In the genomic region with DNA sequence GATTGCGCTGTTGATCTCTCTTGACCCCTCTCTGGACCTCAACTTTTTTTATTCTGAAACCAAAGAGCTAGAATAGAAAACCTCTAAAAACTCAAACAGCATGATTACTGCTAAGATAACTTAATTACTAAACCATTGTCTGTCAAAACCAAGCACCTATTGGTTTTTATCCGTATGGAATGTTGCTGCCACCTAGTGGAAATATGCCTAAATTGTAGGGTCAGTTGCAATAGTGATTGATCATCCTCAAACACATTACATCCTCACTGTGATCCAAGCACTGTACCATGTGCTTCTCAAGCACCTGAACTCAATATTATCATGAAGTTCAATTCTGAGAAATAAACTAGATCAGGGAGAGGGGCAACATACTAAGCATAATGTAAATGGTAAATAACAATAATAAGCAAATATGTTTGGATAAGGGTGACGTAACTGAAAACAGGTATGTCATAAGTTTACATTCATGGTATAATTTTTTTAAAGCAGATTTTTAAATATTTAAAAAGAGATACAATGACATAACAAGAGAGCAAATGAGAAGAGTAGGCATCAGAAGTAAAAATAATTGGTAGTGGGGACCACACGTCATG, we compare ENCODE assay signal across 9 cellular contexts. TPM values are rescaled to one million over a fixed set of nuclear protein-coding genes. Genes with fewer than 3 reads are reported as not detected.
DNase-seq lines count a peak whose midpoint lies in the region; ATAC-seq, FAIRE-seq and TF ChIP-seq lines count a peak whose summit lies in the region.
"Had no signal": no experiment of that assay in that cellular context is flagged by ENCODE, and none has a peak within 500 bp of the region (broad histone marks: within the 10 kb centered on the region; RNA-seq: fewer than 3 reads in every experiment).

No MANE protein-coding gene starts in this region.

- H3K9ac ChIP-seq in HepG2 (ENCODE audit: insufficient read depth, low read depth, low read length): no peak overlapping the region
- H3K9ac ChIP-seq: BLaER1 had no signal

- no peaks in the 10 kb centered on the region for H3K4me1 ChIP-seq in HepG2 (ENCODE audit: insufficient read depth, low read length)
- H3K4me1 ChIP-seq: BLaER1 had no signal

- POLR2A ChIA-PET in HepG2 (lab: Yijun Ruan, JAX): no interaction called here

- FAIRE-seq in HepG2 (lab: Jason Lieb, UNC) (peak; percentile 79), urothelium cell line (lab: Jason Lieb, UNC) (peak; percentile 59)

- CTCF ChIA-PET in HepG2 (lab: Yijun Ruan, JAX; ENCODE audit: low intra/inter-chr PET ratio, low total read pairs): interaction anchor here (1.4 to 1.5 kb wide), 2 partner anchors 222 to 259 kb away, joined by 4 to 9 read pairs; a partner anchor contains a TSS

- TF ChIP-seq RAD21 in HepG2 (CRISPR knock-in tag; IDR thresholded peaks at IDR 0.05): no peak

- H2AFZ ChIP-seq in HepG2 (ENCODE audit: low read length): no peak overlapping the region

- no peaks in the 10 kb centered on the region for H3K79me2 ChIP-seq in HepG2 (ENCODE audit: insufficient read depth, low read length)

- in situ Hi-C loops in astrocyte of the spinal cord (cut with HindIII; ENCODE audit: low sequenced_read_pairs) (no loop called here), HepG2 (cut with HindIII; ENCODE audit: extremely low pct_ligation_motif_present, low pct_unique_long_range_greater_than_20kb) (loop anchor here (5.0 kb wide), 1 partner anchor 223 kb away; no protein-coding TSS in a partner anchor)

- no peak for TF ChIP-seq EP300 in HepG2 (IDR thresholded peaks at IDR 0.05; ENCODE audit: low read depth in 2 of 2, low read length in 2 of 2)
- TF ChIP-seq EP300 in HepG2 (CRISPR knock-in tag; IDR thresholded peaks at IDR 0.05; ENCODE audit: borderline replicate concordance): no peak

- H3K27me3 ChIP-seq in HepG2 (ENCODE audit: control insufficient read depth in 1 of 2, insufficient read depth in 2 of 2, low read length in 2 of 2): no peaks in the 10 kb centered on the region
- H3K27me3 ChIP-seq: BLaER1 had no signal

- no peak for TF ChIP-seq POLR2A in HepG2 (IDR thresholded peaks at IDR 0.05; ENCODE audit: insufficient read depth in 1 of 2, low read depth in 2 of 2, low read length in 2 of 2)

- peak; percentile 83 for ATAC-seq in GM19035 (IDR thresholded peaks at IDR 0.05; ENCODE audit: unreplicated experiment)
- peak; percentile 69 for ATAC-seq in HG03469 (IDR thresholded peaks at IDR 0.05; ENCODE audit: unreplicated experiment)
- peak; percentile 73 for ATAC-seq in HepG2

- TF ChIP-seq CTCF in astrocyte of the spinal cord (IDR thresholded peaks at IDR 0.05; ENCODE audit: low read depth, low read length): peak; percentile 74
- TF ChIP-seq CTCF in HepG2 (CRISPR knock-in tag; IDR thresholded peaks at IDR 0.05): peak; percentile 79

- intact Hi-C loops in HepG2 (cut with micrococcal nuclease; ENCODE audit: unreplicated experiment): loop anchor here (1.0 kb wide), 2 partner anchors 146 to 259 kb away; no protein-coding TSS in a partner anchor

- DNase-seq in DMS53 (lab: John Stamatoyannopoulos, UW) (peak; percentile 66), DMS53 treated with DMSO at 0.1 percent for 48 hours (lab: John Stamatoyannopoulos, UW; ENCODE audit: unreplicated experiment) (no peak), NOMO-1 treated with DMSO at 0.1 percent for 48 hours (lab: John Stamatoyannopoulos, UW; ENCODE audit: unreplicated experiment) (peak; percentile 73), astrocyte of the spinal cord (ENCODE audit: low read depth, low spot score) (peak; percentile 45), HepG2 (ENCODE audit: low spot score) (peak; percentile 53), urothelium cell line (ENCODE audit: low spot score) (peak; percentile 41)

- BruUV-seq in HepG2 (replicated peaks; lab: Mats Ljungman, UMichigan): no TSS peak

- no peak overlapping the region for H3K27ac ChIP-seq in HepG2 (ENCODE audit: extremely low read length, insufficient read depth, low read length)
- H3K27ac ChIP-seq: BLaER1 had no signal

- H3K36me3 ChIP-seq in HepG2 (replicated peaks in 1 of 2; ENCODE audit: control insufficient read depth in 1 of 2, insufficient read depth in 2 of 2, low read length in 2 of 2): no peaks in the 10 kb centered on the region
- H3K36me3 ChIP-seq: BLaER1 had no signal

- H4K20me1 ChIP-seq in HepG2 (ENCODE audit: insufficient read depth, low read length): no peaks in the 10 kb centered on the region
- H4K20me1 ChIP-seq: BLaER1 had no signal

- H3K9me3 ChIP-seq in HepG2 (ENCODE audit: low read length): no peaks in the 10 kb centered on the region
- H3K9me3 ChIP-seq: BLaER1 had no signal

- no peak overlapping the region for H3K4me3 ChIP-seq in astrocyte of the spinal cord (ENCODE audit: low read depth, low read length)
- no peak overlapping the region for H3K4me3 ChIP-seq in HepG2 (replicated peaks in 1 of 3; ENCODE audit: insufficient read depth in 1 of 3, low read depth in 2 of 3, low read length in 3 of 3)
- H3K4me3 ChIP-seq: BLaER1 had no signal

- H3K4me2 ChIP-seq in HepG2 (ENCODE audit: low read depth, low read length): no peak overlapping the region
- H3K4me2 ChIP-seq: BLaER1 had no signal

- 35% methylated on average over 4 of the region's 4 CpGs for WGBS in HepG2 (ENCODE audit: low lambda C conversion rate)

RNA-seq across cellular contexts. Expression of a gene that starts 3.8 kb away (rescaled TPM):
- total RNA-seq in HepG2 (2016; rRNA removed; fragmentation: Illumina TruSeq; extraction: Trizol): not detected in 2 replicates
- not detected in 2 replicates for total RNA-seq in HepG2 (2016; cell fraction: cytosol; rRNA removed; fragmentation: Illumina TruSeq; extraction: Trizol; ENCODE audit: low read depth)
- not detected in 2 replicates for total RNA-seq in HepG2 (2016; cell fraction: insoluble cytoplasmic fraction; rRNA removed; fragmentation: Illumina TruSeq; extraction: Trizol)
- total RNA-seq in HepG2 (2016; cell fraction: membrane; rRNA removed; fragmentation: Illumina TruSeq; extraction: Trizol): not detected in 2 replicates
- total RNA-seq in HepG2 (2016; cell fraction: nucleus; rRNA removed; fragmentation: Illumina TruSeq; extraction: Trizol): not detected in 2 replicates
- polyA plus RNA-seq in HepG2 (2011; rRNA removed): not detected in 2 replicates
- not detected in 2 replicates for polyA plus RNA-seq in HepG2 (2011; cell fraction: cytosol; rRNA removed)
- not detected in 2 replicates for polyA plus RNA-seq in HepG2 (2011; cell fraction: nucleus; rRNA removed)
- not detected in 2 replicates for polyA plus RNA-seq in HepG2 (2012)
- not detected in 2 replicates for polyA plus RNA-seq in HepG2 (2016; cell fraction: cytosol; fragmentation: Illumina TruSeq; extraction: Trizol; ENCODE audit: low read depth)
- not detected in 2 replicates for polyA plus RNA-seq in HepG2 (2016; cell fraction: insoluble cytoplasmic fraction; fragmentation: Illumina TruSeq; extraction: Trizol; ENCODE audit: low read depth)
- polyA plus RNA-seq in HepG2 (2016; cell fraction: membrane; fragmentation: Illumina TruSeq; extraction: Trizol; ENCODE audit: low read depth): not detected in 2 replicates
- polyA plus RNA-seq in HepG2 (2016; cell fraction: nucleus; fragmentation: Illumina TruSeq; extraction: Trizol; ENCODE audit: insufficient read depth, low read depth): not detected in 2 replicates
- polyA minus RNA-seq in HepG2 (2011; rRNA and poly(A)+ RNA removed; ENCODE audit: low replicate concordance): not detected in 2 replicates
- not detected in 2 replicates for polyA minus RNA-seq in HepG2 (2011; cell fraction: cytosol; rRNA and poly(A)+ RNA removed)
- polyA minus RNA-seq in HepG2 (2011; cell fraction: nucleus; rRNA and poly(A)+ RNA removed): not detected in 2 replicates

RNA-seq across cellular contexts. Expression of a gene that starts 6.2 kb away (rescaled TPM):
- total RNA-seq in HepG2 (2016; rRNA removed; fragmentation: Illumina TruSeq; extraction: Trizol): not detected in 2 replicates
- total RNA-seq in HepG2 (2016; cell fraction: cytosol; rRNA removed; fragmentation: Illumina TruSeq; extraction: Trizol; ENCODE audit: low read depth): not detected in 2 replicates
- total RNA-seq in HepG2 (2016; cell fraction: insoluble cytoplasmic fraction; rRNA removed; fragmentation: Illumina TruSeq; extraction: Trizol): not detected in 2 replicates
- total RNA-seq in HepG2 (2016; cell fraction: membrane; rRNA removed; fragmentation: Illumina TruSeq; extraction: Trizol): not detected in 2 replicates
- total RNA-seq in HepG2 (2016; cell fraction: nucleus; rRNA removed; fragmentation: Illumina TruSeq; extraction: Trizol): not detected in 2 replicates
- polyA plus RNA-seq in HepG2 (2011; rRNA removed): not detected in 2 replicates
- not detected in 2 replicates for polyA plus RNA-seq in HepG2 (2011; cell fraction: cytosol; rRNA removed)
- polyA plus RNA-seq in HepG2 (2011; cell fraction: nucleus; rRNA removed): not detected in 2 replicates
- not detected in 2 replicates for polyA plus RNA-seq in HepG2 (2012)
- polyA plus RNA-seq in HepG2 (2016; cell fraction: cytosol; fragmentation: Illumina TruSeq; extraction: Trizol; ENCODE audit: low read depth): not detected in 2 replicates
- polyA plus RNA-seq in HepG2 (2016; cell fraction: insoluble cytoplasmic fraction; fragmentation: Illumina TruSeq; extraction: Trizol; ENCODE audit: low read depth): not detected in 2 replicates
- polyA plus RNA-seq in HepG2 (2016; cell fraction: membrane; fragmentation: Illumina TruSeq; extraction: Trizol; ENCODE audit: low read depth): not detected in 2 replicates
- not detected in 2 replicates for polyA plus RNA-seq in HepG2 (2016; cell fraction: nucleus; fragmentation: Illumina TruSeq; extraction: Trizol; ENCODE audit: insufficient read depth, low read depth)
- not detected in 2 replicates for polyA minus RNA-seq in HepG2 (2011; rRNA and poly(A)+ RNA removed; ENCODE audit: low replicate concordance)
- polyA minus RNA-seq in HepG2 (2011; cell fraction: cytosol; rRNA and poly(A)+ RNA removed): not detected in 2 replicates
- polyA minus RNA-seq in HepG2 (2011; cell fraction: nucleus; rRNA and poly(A)+ RNA removed): not detected in 2 replicates

RNA-seq across cellular contexts. Expression of a gene that starts 26.7 kb away (rescaled TPM):
- total RNA-seq in HepG2 (2016; rRNA removed; fragmentation: Illumina TruSeq; extraction: Trizol): not detected in 2 replicates
- total RNA-seq in HepG2 (2016; cell fraction: cytosol; rRNA removed; fragmentation: Illumina TruSeq; extraction: Trizol; ENCODE audit: low read depth): not detected in 2 replicates
- not detected in 2 replicates for total RNA-seq in HepG2 (2016; cell fraction: insoluble cytoplasmic fraction; rRNA removed; fragmentation: Illumina TruSeq; extraction: Trizol)
- total RNA-seq in HepG2 (2016; cell fraction: membrane; rRNA removed; fragmentation: Illumina TruSeq; extraction: Trizol): not detected in 2 replicates
- not detected in 2 replicates for total RNA-seq in HepG2 (2016; cell fraction: nucleus; rRNA removed; fragmentation: Illumina TruSeq; extraction: Trizol)
- polyA plus RNA-seq in HepG2 (2011; rRNA removed): not detected in 2 replicates
- not detected in 2 replicates for polyA plus RNA-seq in HepG2 (2011; cell fraction: cytosol; rRNA removed)
- polyA plus RNA-seq in HepG2 (2011; cell fraction: nucleus; rRNA removed): not detected in 2 replicates
- not detected in 2 replicates for polyA plus RNA-seq in HepG2 (2012)
- not detected in 2 replicates for polyA plus RNA-seq in HepG2 (2016; cell fraction: cytosol; fragmentation: Illumina TruSeq; extraction: Trizol; ENCODE audit: low read depth)
- not detected in 2 replicates for polyA plus RNA-seq in HepG2 (2016; cell fraction: insoluble cytoplasmic fraction; fragmentation: Illumina TruSeq; extraction: Trizol; ENCODE audit: low read depth)
- not detected in 2 replicates for polyA plus RNA-seq in HepG2 (2016; cell fraction: membrane; fragmentation: Illumina TruSeq; extraction: Trizol; ENCODE audit: low read depth)
- not detected in 2 replicates for polyA plus RNA-seq in HepG2 (2016; cell fraction: nucleus; fragmentation: Illumina TruSeq; extraction: Trizol; ENCODE audit: insufficient read depth, low read depth)
- not detected in 2 replicates for polyA minus RNA-seq in HepG2 (2011; rRNA and poly(A)+ RNA removed; ENCODE audit: low replicate concordance)
- not detected in 2 replicates for polyA minus RNA-seq in HepG2 (2011; cell fraction: cytosol; rRNA and poly(A)+ RNA removed)
- polyA minus RNA-seq in HepG2 (2011; cell fraction: nucleus; rRNA and poly(A)+ RNA removed): not detected in 2 replicates

RNA-seq across cellular contexts. Expression of a gene that starts 43.1 kb away (rescaled TPM):
- not detected in 2 replicates for total RNA-seq in HepG2 (2016; rRNA removed; fragmentation: Illumina TruSeq; extraction: Trizol)
- not detected in 2 replicates for total RNA-seq in HepG2 (2016; cell fraction: cytosol; rRNA removed; fragmentation: Illumina TruSeq; extraction: Trizol; ENCODE audit: low read depth)
- total RNA-seq in HepG2 (2016; cell fraction: insoluble cytoplasmic fraction; rRNA removed; fragmentation: Illumina TruSeq; extraction: Trizol): not detected in 2 replicates
- total RNA-seq in HepG2 (2016; cell fraction: membrane; rRNA removed; fragmentation: Illumina TruSeq; extraction: Trizol): not detected in 2 replicates
- not detected in 2 replicates for total RNA-seq in HepG2 (2016; cell fraction: nucleus; rRNA removed; fragmentation: Illumina TruSeq; extraction: Trizol)
- not detected in 2 replicates for polyA plus RNA-seq in HepG2 (2011; rRNA removed)
- not detected in 2 replicates for polyA plus RNA-seq in HepG2 (2011; cell fraction: cytosol; rRNA removed)
- polyA plus RNA-seq in HepG2 (2011; cell fraction: nucleus; rRNA removed): not detected in 2 replicates
- polyA plus RNA-seq in HepG2 (2012): not detected in 2 replicates
- not detected in 2 replicates for polyA plus RNA-seq in HepG2 (2016; cell fraction: cytosol; fragmentation: Illumina TruSeq; extraction: Trizol; ENCODE audit: low read depth)
- polyA plus RNA-seq in HepG2 (2016; cell fraction: insoluble cytoplasmic fraction; fragmentation: Illumina TruSeq; extraction: Trizol; ENCODE audit: low read depth): not detected in 2 replicates
- polyA plus RNA-seq in HepG2 (2016; cell fraction: membrane; fragmentation: Illumina TruSeq; extraction: Trizol; ENCODE audit: low read depth): not detected in 2 replicates
- not detected in 2 replicates for polyA plus RNA-seq in HepG2 (2016; cell fraction: nucleus; fragmentation: Illumina TruSeq; extraction: Trizol; ENCODE audit: insufficient read depth, low read depth)
- not detected in 2 replicates for polyA minus RNA-seq in HepG2 (2011; rRNA and poly(A)+ RNA removed; ENCODE audit: low replicate concordance)
- not detected in 2 replicates for polyA minus RNA-seq in HepG2 (2011; cell fraction: cytosol; rRNA and poly(A)+ RNA removed)
- not detected in 2 replicates for polyA minus RNA-seq in HepG2 (2011; cell fraction: nucleus; rRNA and poly(A)+ RNA removed)
